8 cellular contexts compared by ENCODE assay signal in the genomic region with DNA sequence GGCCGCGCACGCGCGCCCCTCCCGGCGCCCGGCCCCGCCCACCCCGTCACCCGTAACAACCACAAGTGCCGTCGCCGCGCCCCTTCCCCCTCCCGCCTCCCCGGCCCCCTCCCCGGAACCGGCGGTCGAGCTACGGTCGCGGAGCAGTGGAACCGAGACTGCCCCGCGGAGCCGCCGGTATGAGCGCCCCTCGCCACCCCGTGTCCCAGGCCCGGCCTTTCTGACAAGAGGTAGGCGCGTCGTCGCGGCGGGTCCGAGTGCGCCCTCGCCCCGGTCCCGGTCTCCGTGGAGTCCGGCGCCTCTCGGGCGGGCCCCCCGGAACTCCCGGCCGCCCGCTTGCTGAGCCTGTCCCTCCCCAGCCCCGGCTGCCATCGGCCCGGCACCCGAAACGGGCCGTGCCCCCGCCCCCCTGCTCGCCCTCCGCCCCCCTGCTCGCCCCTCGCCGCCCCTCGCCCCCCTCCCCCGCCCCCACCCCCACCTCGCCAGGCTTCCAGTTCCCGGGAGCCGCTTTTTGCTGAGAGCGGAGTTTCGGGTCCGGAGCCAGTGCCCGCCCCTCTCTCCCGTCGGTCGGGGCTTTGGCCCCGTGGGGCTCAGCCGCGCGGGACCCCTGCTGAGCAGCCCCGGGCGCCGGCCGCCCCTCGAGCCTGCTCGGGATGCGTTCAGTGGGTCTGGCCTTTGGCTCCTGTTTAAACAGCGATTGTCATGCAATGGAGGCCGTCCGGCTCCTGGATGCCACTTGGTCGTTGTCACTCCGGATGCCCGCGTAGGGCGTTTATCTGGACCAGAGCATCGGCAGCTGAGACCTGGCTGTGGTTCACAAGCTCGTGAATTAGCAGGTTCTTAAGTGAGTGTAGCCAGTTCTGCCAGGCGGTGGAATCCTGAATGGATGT. TPM values are rescaled to one million over a fixed set of nuclear protein-coding genes. Genes with fewer than 3 reads are reported as not detected.
DNase-seq lines count a peak whose midpoint lies in the region; ATAC-seq and TF ChIP-seq lines count a peak whose summit lies in the region.

A gene (plus strand): TSS at position 92 of the 890 bp plus-strand sequence. CDS start 2,628 bp downstream, outside the sequence.

- POLR2A ChIA-PET in PC-3 (lab: Charles Lee; ENCODE audit: unreplicated experiment): interaction anchor here (0.5 to 1.9 kb wide), 11 partner anchors 16 to 1041 kb away, joined by 3 to 28 read pairs (median 6); no protein-coding TSS in a partner anchor

- peaks cover 48% of the 10 kb centered on the region for H3K79me2 ChIP-seq in PC-3 (ENCODE audit: low read length)

- BruUV-seq in PC-3 (replicated peaks; lab: Mats Ljungman, UMichigan): no TSS peak

- H3K9me2 ChIP-seq in PC-3 (replicated peaks; ENCODE audit: low read length): no peaks in the 10 kb centered on the region

- ATAC-seq in HG03025 (IDR thresholded peaks at IDR 0.05; ENCODE audit: low FRiP score, unreplicated experiment): peak; percentile 41
- ATAC-seq in PC-3: peak; percentile 46
- peak; percentile 38 to 63 for ATAC-seq in activated naive CD4-positive, alpha-beta T cell treated with anti-CD3 and anti-CD28 coated beads, Interleukin-2, amount 50 U/mL, for 72 hours
- ATAC-seq in heart left ventricle: peak in 1 of 4 donors; percentile 0

- no peak for TF ChIP-seq CTCF in PC-3 (conservative IDR thresholded peaks at IDR 0.05; ENCODE audit: low read depth, low read length)
- no peak for TF ChIP-seq CTCF in heart left ventricle (IDR thresholded peaks at IDR 0.05)

- H3K36me3 ChIP-seq in PC-3 (ENCODE audit: low read depth, low read length) (peaks cover 33% of the 10 kb centered on the region), heart left ventricle (peaks cover 0 to 30% (median 24%) of the 10 kb centered on the region in 9 donors)

- DNase-seq in NCI-H524 (lab: John Stamatoyannopoulos, UW) (peak; percentile 58 to 74), NCI-H524 treated with DMSO at 0.1 percent for 48 hours (lab: John Stamatoyannopoulos, UW) (no peak), PC-3 (peak; percentile 66), heart left ventricle (peak; percentile 44 to 75 (median 56)), posterior vena cava (ENCODE audit: low spot score) (peak; percentile 87), middle frontal gyrus (ENCODE audit: extremely low spot score, low spot score) (no peak)
- DNase-seq in activated naive CD4-positive, alpha-beta T cell treated with anti-CD3 and anti-CD28 coated beads, Interleukin-2, amount 50 U/mL, for 72 hours (ENCODE audit: low spot score in 2 of 2): peak; percentile 46 to 66

- H3K36me3 Mint-ChIP-seq in activated naive CD4-positive, alpha-beta T cell treated with anti-CD3 and anti-CD28 coated beads, Interleukin-2, amount 50 U/mL, for 72 hours: peaks cover 4 to 44% of the 10 kb centered on the region in 2 donors

- peaks cover 0 to 10% of the 10 kb centered on the region in 2 donors for H3K9me3 Mint-ChIP-seq in activated naive CD4-positive, alpha-beta T cell treated with anti-CD3 and anti-CD28 coated beads, Interleukin-2, amount 50 U/mL, for 72 hours

- H3K27me3 ChIP-seq in PC-3 (ENCODE audit: low read length) (no peaks in the 10 kb centered on the region), heart left ventricle (no peaks in the 10 kb centered on the region)

- no peaks in the 10 kb centered on the region for H3F3A ChIP-seq in PC-3 (ENCODE audit: low read length, unreplicated experiment)

- H3K4me1 ChIP-seq in PC-3 (ENCODE audit: insufficient read depth, low read length): peaks cover 56% of the 10 kb centered on the region
- H3K4me1 ChIP-seq in heart left ventricle: peaks cover 0 to 60% (median 18%) of the 10 kb centered on the region in 12 donors

- TF ChIP-seq POLR2A in heart left ventricle (IDR thresholded peaks at IDR 0.05): no peak

- no peaks in the 10 kb centered on the region for H4K20me1 ChIP-seq in PC-3 (ENCODE audit: low read length)

- peak within 1 kb of the TSS; percentile 91 for H3K4me3 ChIP-seq in PC-3 (ENCODE audit: low read length)
- peak within 1 kb of the TSS; percentile 57 to 95 (median 76) for H3K4me3 ChIP-seq in heart left ventricle

- H3K27ac ChIP-seq in PC-3 (ENCODE audit: low read length) (peak within 1 kb of the TSS; percentile 90), heart left ventricle (peak within 1 kb of the TSS; percentile 82 to 98 (median 94))

- CTCF ChIA-PET in PC-3 (lab: Charles Lee): interaction anchor here (0.6 to 1.9 kb wide), 6 partner anchors 15 to 53 kb away, joined by 3 to 14 read pairs (median 6); no protein-coding TSS in a partner anchor

- 0 to 2% (median 1%) methylated on average over 8 to 94 of the region's 99 CpGs for WGBS in heart left ventricle, 4 donors

- H3K9ac ChIP-seq in PC-3 (ENCODE audit: low read length): peak within 1 kb of the TSS; percentile 85

- H2AFZ ChIP-seq in PC-3 (ENCODE audit: low read length): peak within 1 kb of the TSS; percentile 69

- peak within 1 kb of the TSS; percentile 96 to 97 for H3K27ac Mint-ChIP-seq in activated naive CD4-positive, alpha-beta T cell treated with anti-CD3 and anti-CD28 coated beads, Interleukin-2, amount 50 U/mL, for 72 hours

- intact Hi-C loops in PC-3 (cut with micrococcal nuclease) (loop anchor here (1.0 to 2.0 kb wide), 3 partner anchors 16 to 54 kb away; no protein-coding TSS in a partner anchor), heart left ventricle (cut with DNase I) (loop anchor here in 8 of 10 donors (2.0 to 10.0 kb wide), 6 partner anchors 34 to 64 kb away; no protein-coding TSS in a partner anchor), posterior vena cava (cut with DNase I) (loop anchor here (10.0 kb wide), 2 partner anchors 46 to 54 kb away; no protein-coding TSS in a partner anchor)

- H3K9me3 ChIP-seq in PC-3 (ENCODE audit: low read length): 0 out of 2 replicates have a peak, but pooled peaks cover 5% of the 10 kb centered on the region
- peaks cover 0 to 16% (median 3%) of the 10 kb centered on the region in 12 donors for H3K9me3 ChIP-seq in heart left ventricle

- peak within 1 kb of the TSS; percentile 93 for H3K4me2 ChIP-seq in PC-3 (ENCODE audit: low read length)

RNA-seq across cellular contexts. Expression of the gene that starts here (rescaled TPM):
- total RNA-seq in PC-3 (2014; rRNA removed): 39.8 and 50.9 TPM in 2 replicates
- 100 to 1,000 TPM in 1 of 2 donors, 10 to 100 TPM in 1; 53.4 to 103 TPM for total RNA-seq in activated naive CD4-positive, alpha-beta T cell treated with anti-CD3 and anti-CD28 coated beads, Interleukin-2, amount 50 U/mL, for 72 hours
- 100 to 1,000 TPM in 1 of 9 donors, 10 to 100 TPM in 8; 43.6 to 116 (median 53.7) TPM for total RNA-seq in heart left ventricle
- 10 to 100 TPM; 26.6 to 69.5 TPM for polyA plus RNA-seq in heart left ventricle
- total RNA-seq in posterior vena cava: 10 to 100 TPM; 66.1 to 78.3 TPM

Comparison
In these comparisons a context has a peak if more than half of its experiments do, and no peak if none do; other contexts are left out.
1. DNase-seq: peak in NCI-H524 (2 of 2), PC-3 (single experiment), activated naive CD4-positive, alpha-beta T cell treated with anti-CD3 and anti-CD28 coated beads, Interleukin-2, amount 50 U/mL, for 72 hours (2 of 2), heart left ventricle (5 of 5) and posterior vena cava (single experiment); none in NCI-H524 treated with DMSO at 0.1 percent for 48 hours (single experiment) and middle frontal gyrus (single experiment).